Comparison of ENCODE assay signal across 13 cellular contexts in genomic region chr15:62972814-62973213, GRCh38.
DNase-seq lines count a peak whose midpoint lies in the region; TF ChIP-seq lines count a peak whose summit lies in the region.
"Had no signal": no experiment of that assay in that cellular context is flagged by ENCODE, and none has a peak within 500 bp of the region (broad histone marks: within the 10 kb centered on the region; RNA-seq: fewer than 3 reads in every experiment).

No MANE protein-coding gene starts in this region.

- H3K4me3 ChIP-seq in AG10803 (ENCODE audit: low read length) = no peak overlapping the region
- H3K4me3 ChIP-seq in MG63 = no peak overlapping the region
- no peak overlapping the region for H3K4me3 ChIP-seq in ovary

- H3K9me3 ChIP-seq in MG63 = no peaks in the 10 kb centered on the region
- H3K9me3 ChIP-seq in ovary = no peaks in the 10 kb centered on the region

- 63 to 81% (median 71%) methylated on average over 5 of the region's 5 CpGs for WGBS in ovary, 3 donors

- H3K27ac ChIP-seq in ovary = no peak overlapping the region

- no peak overlapping the region for H3K4me3 Mint-ChIP-seq in endothelial cell (ENCODE audit: unreplicated experiment)
- H3K4me3 Mint-ChIP-seq in nephron progenitor cell = no peak overlapping the region
- no peak overlapping the region for H3K4me3 Mint-ChIP-seq in glutamatergic neuron (ENCODE audit: unreplicated experiment)
- H3K4me3 Mint-ChIP-seq: activated naive CD4-positive, alpha-beta T cell treated with anti-CD3 and anti-CD28 coated beads, Interleukin-2, amount 50 U/mL, for 24 hours; natural killer cell had no signal

- no peak for TF ChIP-seq EP300 in ovary (IDR thresholded peaks at IDR 0.05)

- H3K4me1 ChIP-seq in ovary (ENCODE audit: insufficient read depth) = peaks cover 1% of the 10 kb centered on the region

- TF ChIP-seq CTCF in AG10803 (conservative IDR thresholded peaks at IDR 0.05; ENCODE audit: low read length) = no peak
- TF ChIP-seq CTCF in endothelial cell (IDR thresholded peaks at IDR 0.05; ENCODE audit: unreplicated experiment) = no peak
- TF ChIP-seq CTCF in nephron progenitor cell (IDR thresholded peaks at IDR 0.05) = no peak
- TF ChIP-seq CTCF in glutamatergic neuron (IDR thresholded peaks at IDR 0.05; ENCODE audit: partially characterized antibody, unreplicated experiment) = no peak
- no peak for TF ChIP-seq CTCF in ovary (IDR thresholded peaks at IDR 0.05)

- no peak for TF ChIP-seq POLR2A in ovary (IDR thresholded peaks at IDR 0.05)

- H3K9me3 Mint-ChIP-seq in endothelial cell (ENCODE audit: unreplicated experiment) (no peaks in the 10 kb centered on the region), nephron progenitor cell (no peaks in the 10 kb centered on the region), glutamatergic neuron (ENCODE audit: unreplicated experiment) (no peaks in the 10 kb centered on the region)
- H3K9me3 Mint-ChIP-seq: activated naive CD4-positive, alpha-beta T cell treated with anti-CD3 and anti-CD28 coated beads, Interleukin-2, amount 50 U/mL, for 24 hours; natural killer cell had no signal

- H3K36me3 ChIP-seq in MG63 (no peaks in the 10 kb centered on the region), ovary (no peaks in the 10 kb centered on the region)

- no peaks in the 10 kb centered on the region for H3K36me3 Mint-ChIP-seq in endothelial cell (ENCODE audit: low read depth, unreplicated experiment)
- H3K36me3 Mint-ChIP-seq in nephron progenitor cell (ENCODE audit: low read depth) = no peaks in the 10 kb centered on the region
- H3K36me3 Mint-ChIP-seq in glutamatergic neuron (ENCODE audit: unreplicated experiment) = no peaks in the 10 kb centered on the region
- H3K36me3 Mint-ChIP-seq: activated naive CD4-positive, alpha-beta T cell treated with anti-CD3 and anti-CD28 coated beads, Interleukin-2, amount 50 U/mL, for 24 hours; natural killer cell had no signal

- H3K4me1 Mint-ChIP-seq in endothelial cell (ENCODE audit: unreplicated experiment) (no peaks in the 10 kb centered on the region), nephron progenitor cell (peaks cover 16% of the 10 kb centered on the region), glutamatergic neuron (ENCODE audit: low read depth, unreplicated experiment) (peaks cover 5% of the 10 kb centered on the region)
- H3K4me1 Mint-ChIP-seq: activated naive CD4-positive, alpha-beta T cell treated with anti-CD3 and anti-CD28 coated beads, Interleukin-2, amount 50 U/mL, for 24 hours; natural killer cell had no signal

- no peaks in the 10 kb centered on the region for H3K27me3 Mint-ChIP-seq in endothelial cell (ENCODE audit: unreplicated experiment)
- peaks cover 8% of the 10 kb centered on the region for H3K27me3 Mint-ChIP-seq in nephron progenitor cell (ENCODE audit: low read depth, poor library complexity)
- no peaks in the 10 kb centered on the region for H3K27me3 Mint-ChIP-seq in glutamatergic neuron (ENCODE audit: unreplicated experiment)
- H3K27me3 Mint-ChIP-seq: activated naive CD4-positive, alpha-beta T cell treated with anti-CD3 and anti-CD28 coated beads, Interleukin-2, amount 50 U/mL, for 24 hours had no signal

- DNase-seq in AG10803 (ENCODE audit: low read depth) (peak; percentile 40), MG63 (peak; percentile 57), dermis blood vessel endothelial cell (peak; percentile 17), kidney tubule cell (ENCODE audit: low spot score) (peak; percentile 88), endothelial cell (ENCODE audit: low spot score) (no peak), nephron progenitor cell (no peak), glutamatergic neuron (no peak), ovary (no peak)
- DNase-seq: activated T-cell treated with anti-CD3 and anti-CD28 coated beads, Interleukin-2, amount 50 U/mL, for 1 hour; natural killer cell; NCI-H1930; NCI-H524 had no signal

- intact Hi-C loops in ovary (cut with DNase I) = no loop called here

- H3K27me3 ChIP-seq in MG63 = no peaks in the 10 kb centered on the region
- no peaks in the 10 kb centered on the region for H3K27me3 ChIP-seq in ovary

- no peak overlapping the region for H3K27ac Mint-ChIP-seq in endothelial cell (ENCODE audit: unreplicated experiment)
- H3K27ac Mint-ChIP-seq in nephron progenitor cell = no peak overlapping the region
- H3K27ac Mint-ChIP-seq in glutamatergic neuron (ENCODE audit: unreplicated experiment) = no peak overlapping the region
- H3K27ac Mint-ChIP-seq: activated naive CD4-positive, alpha-beta T cell treated with anti-CD3 and anti-CD28 coated beads, Interleukin-2, amount 50 U/mL, for 24 hours; natural killer cell had no signal

Comparison
In these comparisons a context has a peak if more than half of its experiments do, and no peak if none do; other contexts are left out.
1. DNase-seq: peak in AG10803 (single experiment), MG63 (single experiment), dermis blood vessel endothelial cell (single experiment) and kidney tubule cell (single experiment); none in endothelial cell (single experiment), nephron progenitor cell (single experiment), glutamatergic neuron (single experiment) and ovary (0 of 5).